Comparison of ENCODE assay signal across 1 cellular context in genomic region chr1:176211395-176212165, GRCh38.
A peak's percentile ranks its signal among the peaks of the same experiment; 100 is the strongest.
TF ChIP-seq lines count a peak whose summit lies in the region.

No MANE protein-coding gene starts in this region.

TF ChIP-seq in IMR-90, 13 proteins besides CTCF, POLR2A, EP300 and RAD21:
- TF ChIP-seq CEBPB (IDR thresholded peaks at IDR 0.05; ENCODE audit: low read depth, low read length) = 0 out of 2 replicates have a peak, but pooled peaks have one; percentile 14
- TF ChIP-seq USF2 (IDR thresholded peaks at IDR 0.05; ENCODE audit: low read depth, low read length) = no peak
